ENCODE assay signal across 9 cellular contexts in the genomic region with DNA sequence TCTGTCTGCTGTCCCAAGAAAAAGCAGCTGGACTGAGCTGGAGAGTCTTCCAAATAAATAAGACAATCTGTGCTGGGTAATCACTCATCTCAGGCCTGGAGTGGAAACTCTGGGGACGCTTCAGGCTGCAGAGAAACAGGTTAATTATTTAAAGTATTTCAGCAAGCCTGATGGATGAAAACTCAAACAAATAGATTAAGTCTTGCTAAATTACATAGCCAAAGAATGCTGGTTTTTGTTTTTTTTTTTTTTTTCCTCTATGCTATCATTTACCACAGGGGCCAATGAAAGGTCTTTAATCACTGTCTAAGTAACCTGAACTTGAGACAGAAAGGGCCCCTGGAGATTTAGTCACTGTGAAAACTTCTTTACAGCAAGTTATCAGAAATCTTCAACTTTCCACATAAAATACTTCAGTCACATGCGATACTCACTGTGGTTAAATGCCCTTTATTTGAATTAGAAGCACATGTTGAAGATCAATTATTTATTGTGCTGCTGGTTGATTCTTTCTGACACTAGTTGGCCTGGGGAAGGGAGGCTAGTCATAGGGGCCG. TPM values are rescaled to one million over a fixed set of nuclear protein-coding genes. Genes with fewer than 3 reads are reported as not detected.
DNase-seq lines count a peak whose midpoint lies in the region; ATAC-seq, FAIRE-seq and TF ChIP-seq lines count a peak whose summit lies in the region.
"Had no signal": no experiment of that assay in that cellular context is flagged by ENCODE, and none has a peak within 500 bp of the region (broad histone marks: within the 10 kb centered on the region; RNA-seq: fewer than 3 reads in every experiment).

No MANE protein-coding gene starts in this region.

- H3K4me3 ChIP-seq in ascending aorta, result peak overlapping the region in 1 of 2 donors; percentile 63
- H3K4me3 ChIP-seq in heart right ventricle, result peak overlapping the region in 1 of 10 donors; percentile 38
- H3K4me3 ChIP-seq in gastrocnemius medialis, result no peak overlapping the region

- FAIRE-seq in frontal cortex (lab: Jason Lieb, UNC), result no peak

- intact Hi-C loops in ascending aorta (cut with DNase I), result no loop called here
- intact Hi-C loops in heart right ventricle (cut with DNase I), result no loop called here
- intact Hi-C loops in gastrocnemius medialis (cut with DNase I; ENCODE audit: low total_unique reads), result loop anchor here (5.0 to 10.0 kb wide), 3 partner anchors 86 to 404 kb away; no protein-coding TSS in a partner anchor

- DNase-seq in Caki2 (ENCODE audit: low read depth) (peak; percentile 96), ascending aorta (ENCODE audit: low spot score in 2 of 2) (no peak), heart right ventricle (no peak), gastrocnemius medialis (peak; percentile 17 to 25), HUDEP-2 (lab: John Stamatoyannopoulos, UW; ENCODE audit: unreplicated experiment in 76 of 76) (no peak), SW 1271 (lab: John Stamatoyannopoulos, UW) (no peak), frontal cortex (ENCODE audit: low spot score in 2 of 2) (no peak), NCI-H1930 (lab: John Stamatoyannopoulos, UW) (no peak)
- DNase-seq: activated B cell treated with CpG ODN at 0.5 μM for 24 hours had no signal

- H3K9me3 ChIP-seq in ascending aorta, result no peaks in the 10 kb centered on the region
- peaks cover 0 to 6% (median 0%) of the 10 kb centered on the region in 11 donors for H3K9me3 ChIP-seq in heart right ventricle
- no peaks in the 10 kb centered on the region for H3K9me3 ChIP-seq in gastrocnemius medialis

- H3K27me3 ChIP-seq in ascending aorta (no peaks in the 10 kb centered on the region), heart right ventricle (no peaks in the 10 kb centered on the region), gastrocnemius medialis (no peaks in the 10 kb centered on the region)

- ATAC-seq in heart right ventricle (peak in 2 of 8 donors; percentile 33 to 52), gastrocnemius medialis (peak; percentile 43 to 70)

- no peaks in the 10 kb centered on the region for H3K36me3 ChIP-seq in ascending aorta
- H3K36me3 ChIP-seq in heart right ventricle, result no peaks in the 10 kb centered on the region
- no peaks in the 10 kb centered on the region for H3K36me3 ChIP-seq in gastrocnemius medialis

- WGBS in heart right ventricle, 2 donors, result 77 to 85% methylated on average over 3 of the region's 3 CpGs

- H3K4me1 ChIP-seq in ascending aorta (peaks cover 0 to 3% of the 10 kb centered on the region in 2 donors), heart right ventricle (peaks cover 0 to 22% (median 16%) of the 10 kb centered on the region in 9 donors), gastrocnemius medialis (peaks cover 19 to 23% of the 10 kb centered on the region in 2 donors)

- TF ChIP-seq CTCF in ascending aorta (IDR thresholded peaks at IDR 0.05), result no peak
- TF ChIP-seq CTCF in heart right ventricle (IDR thresholded peaks at IDR 0.05), result no peak
- TF ChIP-seq CTCF in gastrocnemius medialis (IDR thresholded peaks at IDR 0.05 in 4 of 5, conservative IDR thresholded peaks at IDR 0.05 in 1 of 5), result no peak

- TF ChIP-seq POLR2A in gastrocnemius medialis (IDR thresholded peaks at IDR 0.05), result no peak

- peak overlapping the region; percentile 57 to 74 for H3K27ac ChIP-seq in ascending aorta
- peak overlapping the region in 7 of 10 donors; percentile 51 to 86 (median 82) for H3K27ac ChIP-seq in heart right ventricle
- H3K27ac ChIP-seq in gastrocnemius medialis, result peak overlapping the region; percentile 91 to 98 (median 93)

- in situ Hi-C loops in Caki2 (cut with HindIII; ENCODE audit: low pct_unique_long_range_greater_than_20kb, low sequenced_read_pairs), result no loop called here
- in situ Hi-C loops in gastrocnemius medialis (cut with MboI; ENCODE audit: low sequenced_read_pairs in 4 of 4), result loop anchor here in 2 of 4 donors (25.0 kb wide), 2 partner anchors 401 to 801 kb away; partner anchors contain the start of gene ABCA5 (in 1 of the 2)

RNA-seq across cellular contexts. Expression of gene KCNJ2, which starts 30.9 kb away (rescaled TPM):
- 2.4 and 3.6 TPM in 2 replicates for total RNA-seq in Caki2 (2014; rRNA removed; shearing (Covaris generic); ENCODE audit: low replicate concordance)
- 7.5 TPM for total RNA-seq in ascending aorta
- 10 to 100 TPM; 16.7 to 76.0 (median 46.8) TPM for total RNA-seq in heart right ventricle
- 10 to 100 TPM in 1 of 2 donors, 1 to 10 TPM in 1; 3.0 to 31.7 TPM for polyA plus RNA-seq in heart right ventricle
- 10 to 100 TPM in 2 of 4 donors, 1 to 10 TPM in 2; 7.3 to 18.9 (median 10.6) TPM for total RNA-seq in gastrocnemius medialis
- total RNA-seq in frontal cortex, result 13.5 TPM

Comparison
In these comparisons a context has a peak if more than half of its experiments do, and no peak if none do; other contexts are left out.
1. DNase-seq: peak in Caki2 (single experiment) and gastrocnemius medialis (2 of 2); none in ascending aorta (0 of 2), heart right ventricle (0 of 2), HUDEP-2 (0 of 76), SW 1271 (0 of 2), frontal cortex (0 of 2) and NCI-H1930 (0 of 2).
2. Peak in every context shown above with its lines, with median percentiles within 50 percentile points of each other: H3K27ac ChIP-seq.